Comparison of ENCODE assay signal across 24 cellular contexts in the genomic region with DNA sequence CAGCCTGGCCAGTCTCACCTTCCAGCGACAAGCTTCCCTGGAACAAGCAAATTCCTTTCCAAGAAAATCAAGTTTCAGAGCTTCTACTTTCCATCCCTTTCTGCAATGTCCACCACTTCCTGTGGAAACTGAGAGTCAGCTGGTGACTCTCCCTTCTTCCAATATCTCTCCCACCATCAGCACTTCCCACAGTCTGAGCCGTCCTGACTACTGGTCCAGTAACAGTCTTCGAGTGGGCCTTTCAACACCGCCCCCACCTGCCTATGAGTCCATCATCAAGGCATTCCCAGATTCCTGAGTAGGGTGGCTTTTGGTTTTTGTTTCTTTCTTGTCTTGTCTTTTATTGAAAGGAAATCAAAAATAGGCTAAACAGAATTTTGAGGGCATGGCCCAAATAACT. TPM values are rescaled to one million over a fixed set of nuclear protein-coding genes. Genes with fewer than 3 reads are reported as not detected.
"Had no signal": no experiment of that assay in that cellular context is flagged by ENCODE, and none has a peak within 500 bp of the region (broad histone marks: within the 10 kb centered on the region; RNA-seq: fewer than 3 reads in every experiment).

No MANE protein-coding gene starts in this region.

- FAIRE-seq: endometrium had no signal

- H3K27me3 ChIP-seq: neural progenitor cell, right lobe of liver, testis, upper lobe of left lung had no signal

- H3K4me1 ChIP-seq: neural progenitor cell, right lobe of liver, testis, upper lobe of left lung had no signal

- H3K36me3 ChIP-seq: neural progenitor cell, right lobe of liver had no signal

- H3K9me3 ChIP-seq: mucosa of descending colon, right lobe of liver, testis, upper lobe of left lung had no signal

- H3K4me2 ChIP-seq: neural progenitor cell, smooth muscle cell had no signal

- ATAC-seq: esophagus mucosa; mucosa of descending colon; right lobe of liver; stimulated activated memory B cell treated with anti-CD40 and anti-IgM and Interleukin-4, amounts not matched to agents 10 μg/mL and 1 μg/mL and 100 μg/mL, for 72 hours had no signal

- H3K4me3 ChIP-seq: coronary artery, mucosa of descending colon, neural progenitor cell, right lobe of liver, smooth muscle cell, testis, upper lobe of left lung had no signal

- H3K27ac ChIP-seq: coronary artery, neural progenitor cell, right lobe of liver, testis, upper lobe of left lung had no signal

- DNase-seq: activated CD4-positive, CD25-positive, alpha-beta regulatory T cell treated with anti-CD3 and anti-CD28 coated beads, Interleukin-2, amount 50 U/mL, for 72 hours; activated CD8-positive, alpha-beta memory T cell treated with anti-CD3 and anti-CD28 coated beads for 24 hours; activated CD8-positive, alpha-beta memory T cell treated with anti-CD3 and anti-CD28 coated beads, Interleukin-2, amount 50 U/mL, for 48 hours; activated effector memory CD4-positive, alpha-beta T cell treated with Interleukin-2 at 50 U/mL for 16 hours; activated naive CD4-positive, alpha-beta T cell treated with anti-CD3 and anti-CD28 coated beads, Interleukin-2, amount 50 U/mL, for 16 hours; activated T-cell treated with anti-CD3 and anti-CD28 coated beads, Interleukin-2, amount 50 U/mL, for 48 hours; aorta; immature natural killer cell; mucosa of descending colon; naive B cell; right lobe of liver; stimulated activated CD4-positive, alpha-beta T cell treated with anti-CD3 and anti-CD28 coated beads, Interleukin-4, amount 100 ng/mL, for 4 hours; T-helper 1 cell; T-helper 9 cell; testis; upper lobe of left lung had no signal

- H3K9ac ChIP-seq: neural progenitor cell had no signal

- H2AFZ ChIP-seq: neural progenitor cell had no signal

RNA-seq across cellular contexts. Expression of a gene that starts 24.3 kb away (rescaled TPM):
- total RNA-seq: osteocyte, smooth muscle cell had no signal
- polyA plus RNA-seq: smooth muscle cell had no signal

RNA-seq across cellular contexts. Expression of a gene that starts 28.6 kb away (rescaled TPM):
- total RNA-seq: esophagus mucosa, fibroblast of villous mesenchyme, osteocyte, smooth muscle cell had no signal
- polyA plus RNA-seq: immature natural killer cell, smooth muscle cell had no signal
